Comparison of ENCODE assay signal across 1 cellular context in the genomic region with DNA sequence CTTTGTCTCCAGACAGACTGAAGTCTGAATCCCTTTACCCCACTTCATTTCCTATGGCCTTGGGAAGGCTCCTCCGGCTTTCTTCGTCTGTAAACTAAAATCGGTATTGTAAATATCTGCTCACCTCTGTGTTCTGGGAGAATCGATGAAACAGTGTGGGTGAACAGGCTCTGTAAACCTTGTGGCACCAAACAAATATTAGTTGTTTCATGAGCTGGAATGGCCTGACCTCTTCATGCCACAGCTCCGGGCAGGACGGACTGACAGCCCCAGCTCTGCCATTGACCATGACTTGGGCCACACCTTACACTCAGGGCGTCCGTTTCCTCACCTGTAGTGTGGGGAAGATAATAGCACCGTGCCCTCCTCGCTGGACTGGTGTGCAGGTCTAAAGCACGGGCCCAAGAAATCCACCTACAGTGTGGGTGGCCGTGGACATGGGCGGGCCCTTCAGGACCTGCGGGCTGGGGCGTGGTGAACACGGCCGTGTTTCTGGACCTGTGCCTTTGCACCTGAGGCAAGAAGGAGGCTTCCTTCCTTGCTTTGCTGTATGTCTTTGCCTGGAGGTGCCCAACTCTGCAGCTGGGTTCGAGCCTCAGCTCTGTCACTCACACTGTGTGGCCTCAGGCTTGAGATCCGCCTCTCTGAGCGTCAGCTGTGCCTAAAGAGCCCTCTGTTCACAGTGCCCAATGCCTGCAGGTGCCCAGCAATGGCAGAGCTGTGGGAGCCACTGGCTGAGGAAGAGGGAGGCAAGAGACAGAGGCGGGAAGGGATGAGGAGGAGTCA.
TF ChIP-seq lines count a peak whose summit lies in the region.

No MANE protein-coding gene starts in this region.

TF ChIP-seq in HepG2, 621 proteins besides CTCF, POLR2A, EP300 and RAD21 (continued from another document and continues in another):
- TF ChIP-seq, protein P1, sequence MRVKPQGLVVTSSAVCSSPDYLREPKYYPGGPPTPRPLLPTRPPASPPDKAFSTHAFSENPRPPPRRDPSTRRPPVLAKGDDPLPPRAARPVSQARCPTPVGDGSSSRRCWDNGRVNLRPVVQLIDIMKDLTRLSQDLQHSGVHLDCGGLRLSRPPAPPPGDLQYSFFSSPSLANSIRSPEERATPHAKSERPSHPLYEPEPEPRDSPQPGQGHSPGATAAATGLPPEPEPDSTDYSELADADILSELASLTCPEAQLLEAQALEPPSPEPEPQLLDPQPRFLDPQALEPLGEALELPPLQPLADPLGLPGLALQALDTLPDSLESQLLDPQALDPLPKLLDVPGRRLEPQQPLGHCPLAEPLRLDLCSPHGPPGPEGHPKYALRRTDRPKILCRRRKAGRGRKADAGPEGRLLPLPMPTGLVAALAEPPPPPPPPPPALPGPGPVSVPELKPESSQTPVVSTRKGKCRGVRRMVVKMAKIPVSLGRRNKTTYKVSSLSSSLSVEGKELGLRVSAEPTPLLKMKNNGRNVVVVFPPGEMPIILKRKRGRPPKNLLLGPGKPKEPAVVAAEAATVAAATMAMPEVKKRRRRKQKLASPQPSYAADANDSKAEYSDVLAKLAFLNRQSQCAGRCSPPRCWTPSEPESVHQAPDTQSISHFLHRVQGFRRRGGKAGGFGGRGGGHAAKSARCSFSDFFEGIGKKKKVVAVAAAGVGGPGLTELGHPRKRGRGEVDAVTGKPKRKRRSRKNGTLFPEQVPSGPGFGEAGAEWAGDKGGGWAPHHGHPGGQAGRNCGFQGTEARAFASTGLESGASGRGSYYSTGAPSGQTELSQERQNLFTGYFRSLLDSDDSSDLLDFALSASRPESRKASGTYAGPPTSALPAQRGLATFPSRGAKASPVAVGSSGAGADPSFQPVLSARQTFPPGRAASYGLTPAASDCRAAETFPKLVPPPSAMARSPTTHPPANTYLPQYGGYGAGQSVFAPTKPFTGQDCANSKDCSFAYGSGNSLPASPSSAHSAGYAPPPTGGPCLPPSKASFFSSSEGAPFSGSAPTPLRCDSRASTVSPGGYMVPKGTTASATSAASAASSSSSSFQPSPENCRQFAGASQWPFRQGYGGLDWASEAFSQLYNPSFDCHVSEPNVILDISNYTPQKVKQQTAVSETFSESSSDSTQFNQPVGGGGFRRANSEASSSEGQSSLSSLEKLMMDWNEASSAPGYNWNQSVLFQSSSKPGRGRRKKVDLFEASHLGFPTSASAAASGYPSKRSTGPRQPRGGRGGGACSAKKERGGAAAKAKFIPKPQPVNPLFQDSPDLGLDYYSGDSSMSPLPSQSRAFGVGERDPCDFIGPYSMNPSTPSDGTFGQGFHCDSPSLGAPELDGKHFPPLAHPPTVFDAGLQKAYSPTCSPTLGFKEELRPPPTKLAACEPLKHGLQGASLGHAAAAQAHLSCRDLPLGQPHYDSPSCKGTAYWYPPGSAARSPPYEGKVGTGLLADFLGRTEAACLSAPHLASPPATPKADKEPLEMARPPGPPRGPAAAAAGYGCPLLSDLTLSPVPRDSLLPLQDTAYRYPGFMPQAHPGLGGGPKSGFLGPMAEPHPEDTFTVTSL (CRISPR knock-in tag; IDR thresholded peaks at IDR 0.05; ENCODE audit: borderline replicate concordance): 0 out of 2 replicates have a peak, but pooled peaks have one; percentile 19
- TF ChIP-seq ZNF207 (IDR thresholded peaks at IDR 0.05; ENCODE audit: borderline replicate concordance) (no peak), CBX1 (IDR thresholded peaks at IDR 0.05; ENCODE audit: low read depth) (no peak), STAG1 (CRISPR knock-in tag; IDR thresholded peaks at IDR 0.05) (no peak), ZFP37 (CRISPR knock-in tag; IDR thresholded peaks at IDR 0.05; ENCODE audit: borderline replicate concordance) (no peak), ZC3H13 (CRISPR knock-in tag; IDR thresholded peaks at IDR 0.05) (no peak), SNAPC4 (CRISPR knock-in tag; IDR thresholded peaks at IDR 0.05) (no peak), SMAD3 (CRISPR knock-in tag; IDR thresholded peaks at IDR 0.05) (0 out of 2 replicates have a peak, but pooled peaks have one; percentile 45), ZNF136 (CRISPR knock-in tag; IDR thresholded peaks at IDR 0.05; ENCODE audit: low read depth) (no peak), ZNF383 (CRISPR knock-in tag; IDR thresholded peaks at IDR 0.05; ENCODE audit: borderline replicate concordance) (no peak), ISX (CRISPR knock-in tag; conservative IDR thresholded peaks at IDR 0.05) (no peak), GLI4 (CRISPR knock-in tag; IDR thresholded peaks at IDR 0.05; ENCODE audit: borderline replicate concordance) (no peak), ZFP1 (CRISPR knock-in tag; IDR thresholded peaks at IDR 0.05) (no peak), IKZF5 (CRISPR knock-in tag; IDR thresholded peaks at IDR 0.05) (peak; percentile 63; the same call in 1 of the 2 replicates), HHEX (CRISPR knock-in tag; IDR thresholded peaks at IDR 0.05) (no peak), KLF6 (CRISPR knock-in tag; IDR thresholded peaks at IDR 0.05) (0 out of 2 replicates have a peak, but pooled peaks have one; percentile 46), DMTF1 (CRISPR knock-in tag; IDR thresholded peaks at IDR 0.05) (no peak), ATF4 (CRISPR knock-in tag; IDR thresholded peaks at IDR 0.05) (no peak), ZNF781 (CRISPR knock-in tag; IDR thresholded peaks at IDR 0.05; ENCODE audit: borderline replicate concordance, not compliant biosample characterization) (no peak), ZNF296 (CRISPR knock-in tag; conservative IDR thresholded peaks at IDR 0.05) (no peak), TCF7L2 (IDR thresholded peaks at IDR 0.05; ENCODE audit: low read depth, low read length) (no peak), ZNF75D (CRISPR knock-in tag; IDR thresholded peaks at IDR 0.05; ENCODE audit: borderline replicate concordance) (no peak), KMT2A (CRISPR knock-in tag; IDR thresholded peaks at IDR 0.05) (no peak), SMC3 (IDR thresholded peaks at IDR 0.05; ENCODE audit: low read length) (no peak), ZNF260 (CRISPR knock-in tag; IDR thresholded peaks at IDR 0.05; ENCODE audit: borderline replicate concordance, low read depth) (no peak), UBTF (CRISPR knock-in tag; IDR thresholded peaks at IDR 0.05) (0 out of 2 replicates have a peak, but pooled peaks have one; percentile 22), PLRG1 (conservative IDR thresholded peaks at IDR 0.05) (no peak), ZSCAN31 (CRISPR knock-in tag; IDR thresholded peaks at IDR 0.05; ENCODE audit: low read depth) (no peak)
- TF ChIP-seq, protein P2, sequence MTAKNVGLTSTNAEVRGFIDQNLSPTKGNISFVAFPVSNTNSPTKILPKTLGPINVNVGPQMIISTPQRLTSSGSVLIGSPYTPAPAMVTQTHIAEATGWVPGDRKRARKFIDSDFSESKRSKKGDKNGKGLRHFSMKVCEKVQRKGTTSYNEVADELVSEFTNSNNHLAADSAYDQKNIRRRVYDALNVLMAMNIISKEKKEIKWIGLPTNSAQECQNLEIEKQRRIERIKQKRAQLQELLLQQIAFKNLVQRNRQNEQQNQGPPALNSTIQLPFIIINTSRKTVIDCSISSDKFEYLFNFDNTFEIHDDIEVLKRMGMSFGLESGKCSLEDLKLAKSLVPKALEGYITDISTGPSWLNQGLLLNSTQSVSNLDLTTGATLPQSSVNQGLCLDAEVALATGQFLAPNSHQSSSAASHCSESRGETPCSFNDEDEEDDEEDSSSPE (CRISPR knock-in tag; IDR thresholded peaks at IDR 0.05): no peak
- TF ChIP-seq, protein P3, sequence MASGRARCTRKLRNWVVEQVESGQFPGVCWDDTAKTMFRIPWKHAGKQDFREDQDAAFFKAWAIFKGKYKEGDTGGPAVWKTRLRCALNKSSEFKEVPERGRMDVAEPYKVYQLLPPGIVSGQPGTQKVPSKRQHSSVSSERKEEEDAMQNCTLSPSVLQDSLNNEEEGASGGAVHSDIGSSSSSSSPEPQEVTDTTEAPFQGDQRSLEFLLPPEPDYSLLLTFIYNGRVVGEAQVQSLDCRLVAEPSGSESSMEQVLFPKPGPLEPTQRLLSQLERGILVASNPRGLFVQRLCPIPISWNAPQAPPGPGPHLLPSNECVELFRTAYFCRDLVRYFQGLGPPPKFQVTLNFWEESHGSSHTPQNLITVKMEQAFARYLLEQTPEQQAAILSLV (CRISPR knock-in tag; IDR thresholded peaks at IDR 0.05; ENCODE audit: borderline replicate concordance): no peak
- TF ChIP-seq, protein P4, sequence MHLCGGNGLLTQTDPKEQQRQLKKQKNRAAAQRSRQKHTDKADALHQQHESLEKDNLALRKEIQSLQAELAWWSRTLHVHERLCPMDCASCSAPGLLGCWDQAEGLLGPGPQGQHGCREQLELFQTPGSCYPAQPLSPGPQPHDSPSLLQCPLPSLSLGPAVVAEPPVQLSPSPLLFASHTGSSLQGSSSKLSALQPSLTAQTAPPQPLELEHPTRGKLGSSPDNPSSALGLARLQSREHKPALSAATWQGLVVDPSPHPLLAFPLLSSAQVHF (CRISPR knock-in tag; IDR thresholded peaks at IDR 0.05): no peak
- TF ChIP-seq, protein P5, sequence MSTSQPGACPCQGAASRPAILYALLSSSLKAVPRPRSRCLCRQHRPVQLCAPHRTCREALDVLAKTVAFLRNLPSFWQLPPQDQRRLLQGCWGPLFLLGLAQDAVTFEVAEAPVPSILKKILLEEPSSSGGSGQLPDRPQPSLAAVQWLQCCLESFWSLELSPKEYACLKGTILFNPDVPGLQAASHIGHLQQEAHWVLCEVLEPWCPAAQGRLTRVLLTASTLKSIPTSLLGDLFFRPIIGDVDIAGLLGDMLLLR (CRISPR knock-in tag; IDR thresholded peaks at IDR 0.05): no peak
